In genomic region chr7:116782177-116782711, GRCh38 we compare ENCODE assay signal across 13 cellular contexts.
DNase-seq lines count a peak whose midpoint lies in the region; TF ChIP-seq lines count a peak whose summit lies in the region.
"Had no signal": no experiment of that assay in that cellular context is flagged by ENCODE, and none has a peak within 500 bp of the region (broad histone marks: within the 10 kb centered on the region; RNA-seq: fewer than 3 reads in every experiment).

No MANE protein-coding gene starts in this region.

- in situ Hi-C loops in GM13976 (cut with MboI; ENCODE audit: low sequenced_read_pairs, unreplicated experiment) = loop anchor here (10.0 kb wide), 1 partner anchor 187 kb away; no protein-coding TSS in a partner anchor

- DNase-seq in GM04504 (ENCODE audit: low read depth) = peak; percentile 50
- DNase-seq in NCI-H345 treated with DMSO at 0.1 percent for 48 hours (lab: John Stamatoyannopoulos, UW; ENCODE audit: unreplicated experiment) = peak; percentile 47
- peak; percentile 90 for DNase-seq in fibroblast of gingiva (ENCODE audit: low read depth)
- DNase-seq in skeletal muscle cell (ENCODE audit: low read depth) = peak; percentile 69
- DNase-seq in stimulated activated CD4-positive, alpha-beta T cell treated with anti-CD3 and anti-CD28 coated beads, Interleukin-4, amount 100 ng/mL, for 4 hours = no peak
- no peak for DNase-seq in NCI-H1694 (lab: John Stamatoyannopoulos, UW)
- DNase-seq in GM13976 (ENCODE audit: low spot score) = no peak
- DNase-seq: activated CD4-positive, alpha-beta T cell treated with anti-CD3 and anti-CD28 coated beads, Interleukin-2, amount 10 ng/mL, durations not matched to agents 7 days and 5 days; activated naive CD8-positive, alpha-beta T cell treated with anti-CD3 and anti-CD28 coated beads, Interleukin-2, amount 10 ng/mL, durations not matched to agents 7 days and 5 days; left lung; NCI-H2029; SK-N-SH; upper lobe of right lung had no signal

- H3K4me3 ChIP-seq in skeletal muscle cell (ENCODE audit: low read depth, low read length) = no peak overlapping the region
- H3K4me3 ChIP-seq: left lung, upper lobe of right lung had no signal

- TF ChIP-seq CTCF in GM13976 (IDR thresholded peaks at IDR 0.05; ENCODE audit: borderline replicate concordance, control extremely low read depth, extremely low read depth, insufficient read depth, missing control alignments) = no peak

Comparison
In these comparisons a context has a peak if more than half of its experiments do, and no peak if none do; other contexts are left out.
1. DNase-seq: peak in GM04504 (single experiment), NCI-H345 treated with DMSO at 0.1 percent for 48 hours (single experiment), fibroblast of gingiva (single experiment) and skeletal muscle cell (single experiment); none in stimulated activated CD4-positive, alpha-beta T cell treated with anti-CD3 and anti-CD28 coated beads, Interleukin-4, amount 100 ng/mL, for 4 hours (0 of 2), NCI-H1694 (single experiment) and GM13976 (single experiment).